ENCODE assay signal across 17 cellular contexts in genomic region chr9:110691002-110691549, GRCh38. TPM values are rescaled to one million over a fixed set of nuclear protein-coding genes. Genes with fewer than 3 reads are reported as not detected.
DNase-seq lines count a peak whose midpoint lies in the region; ATAC-seq, FAIRE-seq and TF ChIP-seq lines count a peak whose summit lies in the region.
"Had no signal": no experiment of that assay in that cellular context is flagged by ENCODE, and none has a peak within 500 bp of the region (broad histone marks: within the 10 kb centered on the region; RNA-seq: fewer than 3 reads in every experiment).

No MANE protein-coding gene starts in this region.

- H3K4me2 ChIP-seq in A549, result no peak overlapping the region
- no peak overlapping the region for H3K4me2 ChIP-seq in GM23338
- no peak overlapping the region for H3K4me2 ChIP-seq in Karpas-422 (ENCODE audit: low read depth, low read length, poor library complexity, severe bottlenecking)

- no peak overlapping the region for H3K4me3 Mint-ChIP-seq in GM23338
- no peak overlapping the region for H3K4me3 Mint-ChIP-seq in T-helper 2 cell treated with Interferon-gamma antibody and Interleukin-4, amounts not matched to agents 5 μg/mL and 100 μg/mL, for 36 hours
- H3K4me3 Mint-ChIP-seq: activated naive CD4-positive, alpha-beta T cell treated with anti-CD3 and anti-CD28 coated beads, Interleukin-2, amount 10 ng/mL, durations not matched to agents 7 days and 5 days; naive thymus-derived CD8-positive, alpha-beta T cell had no signal

- H3K36me3 Mint-ChIP-seq in GM23338 (ENCODE audit: low read depth), result no peaks in the 10 kb centered on the region
- H3K36me3 Mint-ChIP-seq in T-helper 2 cell treated with Interferon-gamma antibody and Interleukin-4, amounts not matched to agents 5 μg/mL and 100 μg/mL, for 36 hours (ENCODE audit: low read depth), result no peaks in the 10 kb centered on the region
- H3K36me3 Mint-ChIP-seq: activated naive CD4-positive, alpha-beta T cell treated with anti-CD3 and anti-CD28 coated beads, Interleukin-2, amount 10 ng/mL, durations not matched to agents 7 days and 5 days had no signal

- POLR2A ChIA-PET in A549 (lab: Yijun Ruan, JAX), result no interaction called here

- H3K27me3 ChIP-seq in GM23338 (ENCODE audit: insufficient read depth) (no peaks in the 10 kb centered on the region), Karpas-422 (ENCODE audit: low read length) (no peaks in the 10 kb centered on the region)

- WGBS in A549 (ENCODE audit: missing lambda C conversion rate), result 92% methylated on average over 5 of the region's 5 CpGs

- DNase-seq in A549 (ENCODE audit: low read depth in 1 of 2, low spot score in 1 of 2), result peak in 1 of 2 experiments; percentile 10
- no peak for DNase-seq in GM23338 (ENCODE audit: low spot score)
- peak; percentile 15 for DNase-seq in T-helper 2 cell treated with Interferon-gamma antibody and Interleukin-4, amounts not matched to agents 5 μg/mL and 100 μg/mL, for 36 hours (ENCODE audit: low spot score)
- peak; percentile 31 for DNase-seq in fibroblast of mammary gland (ENCODE audit: low read depth)
- DNase-seq in Karpas-422, result no peak
- DNase-seq in OCI-M2 (lab: John Stamatoyannopoulos, UW; ENCODE audit: unreplicated experiment), result no peak
- no peak for DNase-seq in D721Med (ENCODE audit: insufficient read length, low spot score)
- DNase-seq: activated CD8-positive, alpha-beta memory T cell treated with anti-CD3 and anti-CD28 coated beads, Interleukin-2, amount 50 U/mL, for 48 hours; activated naive CD4-positive, alpha-beta T cell treated with anti-CD3 and anti-CD28 coated beads, Interleukin-2, amount 10 ng/mL, durations not matched to agents 7 days and 5 days; AML-193; naive thymus-derived CD8-positive, alpha-beta T cell; NCI-H1092 treated with DMSO at 0.1 percent for 48 hours; NCI-H2171 treated with DMSO at 0.1 percent for 48 hours had no signal

- ATAC-seq in A549 (no peak), GM23338 (no peak), HG03135 (IDR thresholded peaks at IDR 0.05; ENCODE audit: unreplicated experiment) (no peak)
- ATAC-seq: esophagus mucosa; GM12878; naive thymus-derived CD8-positive, alpha-beta T cell had no signal

- H3K79me2 ChIP-seq in GM23338 (replicated peaks; ENCODE audit: insufficient read depth) (no peaks in the 10 kb centered on the region), Karpas-422 (ENCODE audit: low read length) (no peaks in the 10 kb centered on the region)

- peaks cover 4% of the 10 kb centered on the region; the same call in 1 of the 2 replicates for H3K9me2 ChIP-seq in GM23338 (ENCODE audit: insufficient read depth)
- no peaks in the 10 kb centered on the region for H3K9me2 ChIP-seq in Karpas-422 (replicated peaks; ENCODE audit: insufficient read depth, low read length)

- TF ChIP-seq POLR2A in A549 (IDR thresholded peaks at IDR 0.05; ENCODE audit: low read length), result no peak

- TF ChIP-seq CTCF in A549 (IDR thresholded peaks at IDR 0.05), result no peak
- no peak for TF ChIP-seq CTCF in GM23338 (conservative IDR thresholded peaks at IDR 0.05; ENCODE audit: low read depth in 2 of 2)
- no peak for TF ChIP-seq CTCF in fibroblast of mammary gland (conservative IDR thresholded peaks at IDR 0.05; ENCODE audit: control insufficient read depth, insufficient read depth, low read depth, low read length)
- no peak for TF ChIP-seq CTCF in D721Med (IDR thresholded peaks at IDR 0.05; ENCODE audit: insufficient read depth, missing control alignments)

- no peaks in the 10 kb centered on the region for H3K36me3 ChIP-seq in GM23338 (ENCODE audit: insufficient read depth)
- no peaks in the 10 kb centered on the region for H3K36me3 ChIP-seq in Karpas-422 (ENCODE audit: insufficient read depth, low read length)

- no peak overlapping the region for H3K4me3 ChIP-seq in A549
- no peak overlapping the region for H3K4me3 ChIP-seq in GM23338
- H3K4me3 ChIP-seq in fibroblast of mammary gland (ENCODE audit: control insufficient read depth, low read depth, low read length), result no peak overlapping the region
- H3K4me3 ChIP-seq in Karpas-422 (ENCODE audit: low read length), result no peak overlapping the region
- H3K4me3 ChIP-seq: GM12878 had no signal

- TF ChIP-seq RAD21 in A549 (conservative IDR thresholded peaks at IDR 0.05 in 1 of 2, IDR thresholded peaks at IDR 0.05 in 1 of 2), result no peak

- CTCF ChIA-PET in A549 (lab: Yijun Ruan, JAX), result no interaction called here

- no peak overlapping the region for H3K27ac ChIP-seq in A549
- H3K27ac ChIP-seq in GM23338 (ENCODE audit: low read depth), result no peak overlapping the region
- H3K27ac ChIP-seq in Karpas-422 (ENCODE audit: low read length), result no peak overlapping the region

- H3K4me1 Mint-ChIP-seq in GM23338, result peaks cover 5% of the 10 kb centered on the region; the same call in 2 of the 3 replicates
- H3K4me1 Mint-ChIP-seq in T-helper 2 cell treated with Interferon-gamma antibody and Interleukin-4, amounts not matched to agents 5 μg/mL and 100 μg/mL, for 36 hours (ENCODE audit: low read depth), result no peaks in the 10 kb centered on the region
- H3K4me1 Mint-ChIP-seq: activated naive CD4-positive, alpha-beta T cell treated with anti-CD3 and anti-CD28 coated beads, Interleukin-2, amount 10 ng/mL, durations not matched to agents 7 days and 5 days; naive thymus-derived CD8-positive, alpha-beta T cell had no signal

- H4K20me1 ChIP-seq in GM23338 (replicated peaks; ENCODE audit: insufficient read depth) (no peaks in the 10 kb centered on the region), Karpas-422 (ENCODE audit: insufficient read depth, low read depth, low read length) (no peaks in the 10 kb centered on the region)

- TF ChIP-seq EP300 in A549 (IDR thresholded peaks at IDR 0.05), result no peak

- no peak overlapping the region for H3K27ac Mint-ChIP-seq in GM23338
- H3K27ac Mint-ChIP-seq in T-helper 2 cell treated with Interferon-gamma antibody and Interleukin-4, amounts not matched to agents 5 μg/mL and 100 μg/mL, for 36 hours, result no peak overlapping the region
- H3K27ac Mint-ChIP-seq: activated naive CD4-positive, alpha-beta T cell treated with anti-CD3 and anti-CD28 coated beads, Interleukin-2, amount 10 ng/mL, durations not matched to agents 7 days and 5 days; naive thymus-derived CD8-positive, alpha-beta T cell had no signal

- no peaks in the 10 kb centered on the region; the same call in 2 of the 3 replicates for H3K9me3 Mint-ChIP-seq in GM23338
- no peaks in the 10 kb centered on the region for H3K9me3 Mint-ChIP-seq in T-helper 2 cell treated with Interferon-gamma antibody and Interleukin-4, amounts not matched to agents 5 μg/mL and 100 μg/mL, for 36 hours
- H3K9me3 Mint-ChIP-seq: activated naive CD4-positive, alpha-beta T cell treated with anti-CD3 and anti-CD28 coated beads, Interleukin-2, amount 10 ng/mL, durations not matched to agents 7 days and 5 days had no signal

- no peaks in the 10 kb centered on the region for H3F3A ChIP-seq in GM23338 (replicated peaks; ENCODE audit: low read depth)

- peaks cover 4% of the 10 kb centered on the region for H3K27me3 Mint-ChIP-seq in GM23338 (ENCODE audit: insufficient read depth, low read depth, poor library complexity)
- H3K27me3 Mint-ChIP-seq in T-helper 2 cell treated with Interferon-gamma antibody and Interleukin-4, amounts not matched to agents 5 μg/mL and 100 μg/mL, for 36 hours (ENCODE audit: low read depth), result no peaks in the 10 kb centered on the region
- H3K27me3 Mint-ChIP-seq: activated naive CD4-positive, alpha-beta T cell treated with anti-CD3 and anti-CD28 coated beads, Interleukin-2, amount 10 ng/mL, durations not matched to agents 7 days and 5 days had no signal

- H3K9me3 ChIP-seq in A549 (no peaks in the 10 kb centered on the region), Karpas-422 (ENCODE audit: low read length) (no peaks in the 10 kb centered on the region)

- H3K4me1 ChIP-seq in A549 (0 out of 3 replicates have a peak, but pooled peaks cover 4% of the 10 kb centered on the region), GM23338 (ENCODE audit: insufficient read depth) (no peaks in the 10 kb centered on the region), Karpas-422 (ENCODE audit: low read length) (no peaks in the 10 kb centered on the region)

- H2AFZ ChIP-seq in GM23338, result peak overlapping the region; percentile 83
- no peak overlapping the region for H2AFZ ChIP-seq in Karpas-422 (ENCODE audit: low read length)

- no peak overlapping the region for H3K9ac ChIP-seq in Karpas-422 (ENCODE audit: low read length)

- FAIRE-seq in A549 (lab: Jason Lieb, UNC), result no peak
- no peak for FAIRE-seq in D721Med (lab: Jason Lieb, UNC)
- FAIRE-seq: GM12878 had no signal

TF ChIP-seq in A549, 52 proteins besides CTCF, POLR2A, EP300 and RAD21 (continues in another document):
- no peak for TF ChIP-seq FOSL2 (IDR thresholded peaks at IDR 0.05)
- TF ChIP-seq FOSL2 (CRISPR knock-in tag; IDR thresholded peaks at IDR 0.05), result peak; percentile 61; the same call in 1 of the 2 replicates
- no peak for TF ChIP-seq ZSCAN20 (CRISPR knock-in tag; IDR thresholded peaks at IDR 0.05)

RNA-seq across cellular contexts. Expression of gene MUSK, which starts 22.5 kb away (rescaled TPM):
- polyA plus RNA-seq in A549 (2011; rRNA removed) (not detected in 2 replicates), A549 (2017; fragmentation: RNase III; extraction: RNeasy Plus Mini Kit Qiagen cat#74134 plus additional on column Dnase treatment) (not detected in 3 replicates), GM23338 (2016; fragmentation: Nextera tagmentation; extraction: Ambion mirVana) (not detected in 2 replicates)
- not detected in 2 replicates for polyA plus RNA-seq in A549 (2012; cell fraction: cytosol; rRNA removed)
- not detected in 2 replicates for polyA plus RNA-seq in A549 (2012; cell fraction: nucleus; rRNA removed)
- polyA minus RNA-seq in A549 (2011; rRNA and poly(A)+ RNA removed), result not detected in 2 replicates
- not detected in 2 replicates for total RNA-seq in GM23338 (2014; rRNA removed; shearing (Covaris generic))
- not detected in 2 replicates for total RNA-seq in Karpas-422 (2014; rRNA removed; shearing (Covaris generic); ENCODE audit: low replicate concordance)
- total RNA-seq: chondrocyte; naive thymus-derived CD8-positive, alpha-beta T cell had no signal
- polyA plus RNA-seq: naive thymus-derived CD8-positive, alpha-beta T cell had no signal

Comparison
In these comparisons a context has a peak if more than half of its experiments do, and no peak if none do; other contexts are left out.
1. DNase-seq: peak in T-helper 2 cell treated with Interferon-gamma antibody and Interleukin-4, amounts not matched to agents 5 μg/mL and 100 μg/mL, for 36 hours (single experiment) and fibroblast of mammary gland (single experiment); none in GM23338 (single experiment), Karpas-422 (single experiment), OCI-M2 (single experiment) and D721Med (single experiment).